ENCODE assay signal across 26 cellular contexts in the genomic region with DNA sequence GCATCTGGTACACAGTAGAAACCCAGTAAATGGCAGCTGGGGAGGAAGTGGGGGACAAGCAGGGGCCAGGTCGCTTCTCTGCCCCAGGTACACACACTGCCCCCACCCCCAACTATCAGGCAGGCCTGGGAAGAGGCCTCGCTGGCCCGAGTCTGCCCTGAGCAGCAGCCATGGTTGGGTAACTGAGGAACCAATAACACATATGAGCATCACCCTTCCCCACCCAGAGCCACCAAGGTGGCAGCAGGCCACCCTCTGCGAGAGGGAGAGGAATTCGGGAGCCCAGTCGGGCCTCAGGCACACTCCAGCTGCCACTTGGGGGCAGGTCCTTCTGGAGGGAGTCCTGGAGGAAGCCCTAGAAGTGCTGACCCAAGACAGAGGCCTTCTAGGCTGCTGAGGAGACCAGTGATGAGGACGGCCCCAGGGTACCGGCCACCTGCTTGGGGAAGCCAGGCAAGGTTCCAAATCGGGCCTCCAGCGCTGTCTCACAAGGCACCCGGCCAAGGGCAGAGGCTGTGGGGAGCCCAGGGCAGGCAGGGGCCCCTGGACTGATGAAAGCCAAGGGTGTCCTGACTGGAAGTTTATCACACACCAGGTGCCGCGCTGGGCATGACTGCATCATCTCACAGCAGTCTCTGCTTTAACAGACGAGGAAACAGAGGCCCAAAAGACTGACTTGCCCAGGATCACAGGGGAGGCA. TPM values are rescaled to one million over a fixed set of nuclear protein-coding genes. Genes with fewer than 3 reads are reported as not detected.
A peak's percentile ranks its signal among the peaks of the same experiment; 100 is the strongest.
DNase-seq lines count a peak whose midpoint lies in the region; ATAC-seq and TF ChIP-seq lines count a peak whose summit lies in the region.
"Had no signal": no experiment of that assay in that cellular context is flagged by ENCODE, and none has a peak within 500 bp of the region (broad histone marks: within the 10 kb centered on the region; RNA-seq: fewer than 3 reads in every experiment).

No MANE protein-coding gene starts in this region.

- H3K18ac ChIP-seq in H9 (ENCODE audit: insufficient read length, low read depth, low read length): no peak overlapping the region

- H4K91ac ChIP-seq in H9 (ENCODE audit: insufficient read length, low read depth, low read length): no peak overlapping the region

- no peak overlapping the region for H3K4ac ChIP-seq in H9 (ENCODE audit: low read depth, low read length)

- H3K36me3 Mint-ChIP-seq in H9 (ENCODE audit: insufficient read depth in 1 of 3, low read depth in 3 of 3): peaks cover 3 to 23% (median 11%) of the 10 kb centered on the region in 3 experiments; a peak in 5 of 7 replicates

- peaks cover 60 to 100% (median 93%) of the 10 kb centered on the region in 11 experiments for H4K20me1 ChIP-seq in BLaER1 treated with 17β-estradiol and CSF1 and Interleukin-3, amounts not matched to agents 10 nM and 100 nM
- H4K20me1 ChIP-seq in H9 (ENCODE audit: control insufficient read depth, insufficient read depth, insufficient read length): no peaks in the 10 kb centered on the region

- H3K4me1 ChIP-seq in BLaER1 treated with 17β-estradiol and CSF1 and Interleukin-3, amounts not matched to agents 10 nM and 100 nM: peaks cover 0 to 54% (median 46%) of the 10 kb centered on the region in 10 experiments; a peak in 16 of 20 replicates
- H3K4me1 ChIP-seq in psoas muscle (peaks cover 43% of the 10 kb centered on the region), H9 (ENCODE audit: insufficient read depth, low read length) (no peaks in the 10 kb centered on the region; the same call in 1 of the 2 replicates)
- H3K4me1 ChIP-seq: lower lobe of right lung had no signal

- no peaks in the 10 kb centered on the region for H3K9me3 ChIP-seq in BLaER1 treated with 17β-estradiol and CSF1 and Interleukin-3, amounts not matched to agents 10 nM and 100 nM (replicated peaks in 1 of 11)
- H3K9me3 ChIP-seq in psoas muscle (no peaks in the 10 kb centered on the region), H9 (ENCODE audit: control insufficient read depth, low read depth, low read length) (no peaks in the 10 kb centered on the region)
- H3K9me3 ChIP-seq: lower lobe of right lung, tibial artery had no signal

- H3K4me1 Mint-ChIP-seq in H9: peaks cover 0 to 32% of the 10 kb centered on the region in 2 experiments; a peak in 2 of 4 replicates

- H2BK15ac ChIP-seq in H9 (ENCODE audit: low read depth, low read length): no peak overlapping the region

- ATAC-seq in psoas muscle: peak in 3 of 4 donors; percentile 17 to 38 (median 34)
- ATAC-seq: activated CD8-positive, alpha-beta T cell treated with anti-CD3 and anti-CD28 coated beads for 36 hours; GM12878; lower lobe of right lung; naive thymus-derived CD8-positive, alpha-beta T cell; PC-3; stimulated activated naive CD8-positive, alpha-beta T cell treated with anti-CD3 and anti-CD28 coated beads, Interleukin-15, amount 100 ng/mL, for 72 hours had no signal

- no peak overlapping the region for H3K4me3 Mint-ChIP-seq in H9
- H3K4me3 Mint-ChIP-seq: activated CD8-positive, alpha-beta T cell treated with anti-CD3 and anti-CD28 coated beads for 36 hours; activated T-helper 1 cell treated with anti-CD3 and anti-CD28 coated beads, Interleukin-12 subunit alpha, Interleukin-12 subunit beta, Interleukin-2, Interleukin-4 antibody, amounts not matched to agents 30 ng/mL and 10 ng/mL and 1 ng/mL, durations not matched to agents 14 hours and 24 hours and 36 hours; brain; naive thymus-derived CD8-positive, alpha-beta T cell; stimulated activated naive CD8-positive, alpha-beta T cell treated with anti-CD3 and anti-CD28 coated beads, Interleukin-15, amount 100 ng/mL, for 72 hours had no signal

- no peak overlapping the region for H2BK5ac ChIP-seq in H9 (ENCODE audit: insufficient read length, low read length)

- no peaks in the 10 kb centered on the region for H3K9me3 Mint-ChIP-seq in H9
- H3K9me3 Mint-ChIP-seq: activated CD8-positive, alpha-beta T cell treated with anti-CD3 and anti-CD28 coated beads for 36 hours; activated T-helper 1 cell treated with anti-CD3 and anti-CD28 coated beads, Interleukin-12 subunit alpha, Interleukin-12 subunit beta, Interleukin-2, Interleukin-4 antibody, amounts not matched to agents 30 ng/mL and 10 ng/mL and 1 ng/mL, durations not matched to agents 14 hours and 24 hours and 36 hours; brain; naive thymus-derived CD8-positive, alpha-beta T cell; stimulated activated naive CD8-positive, alpha-beta T cell treated with anti-CD3 and anti-CD28 coated beads, Interleukin-15, amount 100 ng/mL, for 72 hours had no signal

- no peak overlapping the region for H2BK20ac ChIP-seq in H9 (ENCODE audit: low read depth, low read length, poor library complexity, severe bottlenecking)

- H2AK5ac ChIP-seq in H9 (ENCODE audit: insufficient read length, low read length): no peak overlapping the region

- H3K4me3 ChIP-seq in BLaER1 treated with 17β-estradiol and CSF1 and Interleukin-3, amounts not matched to agents 10 nM and 100 nM: no peak overlapping the region
- H3K4me3 ChIP-seq in psoas muscle: no peak overlapping the region
- H3K4me3 ChIP-seq: GM12878, lower lobe of right lung, tibial artery had no signal

- H3K36me3 ChIP-seq in BLaER1 treated with 17β-estradiol and CSF1 and Interleukin-3, amounts not matched to agents 10 nM and 100 nM: peaks cover 30 to 98% (median 77%) of the 10 kb centered on the region in 11 experiments
- peaks cover 4 to 97% of the 10 kb centered on the region in 2 donors for H3K36me3 ChIP-seq in psoas muscle (ENCODE audit: insufficient read depth in 1 of 2, low read depth in 1 of 2)

- peak; percentile 23 for TF ChIP-seq POLR2A in GM19193 (IDR thresholded peaks at IDR 0.05; ENCODE audit: extremely low read depth, insufficient read depth, insufficient read length)

- peak overlapping the region in 7 of 11 experiments; percentile 39 to 77 (median 72); a peak in 8 of 22 replicates for H3K4me2 ChIP-seq in BLaER1 treated with 17β-estradiol and CSF1 and Interleukin-3, amounts not matched to agents 10 nM and 100 nM
- no peak overlapping the region for H3K4me2 ChIP-seq in H9 (ENCODE audit: insufficient read depth, insufficient read length, low read length)

- no peak overlapping the region for H3K27ac ChIP-seq in BLaER1 treated with 17β-estradiol and CSF1 and Interleukin-3, amounts not matched to agents 10 nM and 100 nM
- H3K27ac ChIP-seq in angular gyrus (ENCODE audit: low read depth, low read length) (peak overlapping the region; percentile 77), psoas muscle (peak overlapping the region; percentile 54), H9 (ENCODE audit: insufficient read length, low read depth, low read length) (no peak overlapping the region)
- H3K27ac ChIP-seq: lower lobe of right lung, tibial artery had no signal

- no peak overlapping the region for H4K8ac ChIP-seq in H9 (replicated peaks; ENCODE audit: insufficient read length, low read depth, low read length)

- peak in 1 of 2 donors; percentile 65 for DNase-seq in psoas muscle
- no peak for DNase-seq in H9
- no peak for DNase-seq in stimulated activated CD8-positive, alpha-beta memory T cell treated with anti-CD3 and anti-CD28 coated beads, Interleukin-4, amount 100 ng/mL, for 48 hours
- no peak for DNase-seq in mesenteric fat pad (ENCODE audit: low spot score)
- DNase-seq: activated CD8-positive, alpha-beta memory T cell treated with anti-CD3 and anti-CD28 coated beads, Interleukin-2, amount 50 U/mL, for 48 hours; activated CD8-positive, alpha-beta T cell treated with anti-CD3 and anti-CD28 coated beads for 36 hours; activated naive CD4-positive, alpha-beta T cell treated with Interleukin-2 at 50 U/mL for 16 hours; foreskin melanocyte; kidney; lower lobe of right lung; MV-4-11; naive thymus-derived CD8-positive, alpha-beta T cell; NCI-H1436 treated with DMSO at 0.1 percent for 48 hours; PC-3; retina; SHP77; stimulated activated CD4-positive, alpha-beta T cell treated with anti-CD3 and anti-CD28 coated beads, Interleukin-2, amount 100 ng/mL, for 24 hours; stimulated activated naive CD8-positive, alpha-beta T cell treated with anti-CD3 and anti-CD28 coated beads, Interleukin-15, amount 100 ng/mL, for 72 hours; tibial artery had no signal

- H3K9ac ChIP-seq in BLaER1 treated with 17β-estradiol and CSF1 and Interleukin-3, amounts not matched to agents 10 nM and 100 nM: peak overlapping the region in 2 of 11 experiments; percentile 7 to 21; a peak in 2 of 22 replicates
- no peak overlapping the region for H3K9ac ChIP-seq in H9 (ENCODE audit: extremely low read depth, insufficient read length, low read length)

- H3K23me2 ChIP-seq in H9 (ENCODE audit: insufficient read length, low read depth, low read length, poor library complexity, severe bottlenecking): no peaks in the 10 kb centered on the region

- no peak overlapping the region for H4K5ac ChIP-seq in H9 (ENCODE audit: insufficient read length, low read depth, low read length)

- no peak overlapping the region for H3K27ac Mint-ChIP-seq in H9
- H3K27ac Mint-ChIP-seq: activated T-helper 1 cell treated with anti-CD3 and anti-CD28 coated beads, Interleukin-12 subunit alpha, Interleukin-12 subunit beta, Interleukin-2, Interleukin-4 antibody, amounts not matched to agents 30 ng/mL and 10 ng/mL and 1 ng/mL, durations not matched to agents 14 hours and 24 hours and 36 hours had no signal

- H3T11ph ChIP-seq in H9 (ENCODE audit: low read length): no peak overlapping the region

- TF ChIP-seq CTCF in psoas muscle (IDR thresholded peaks at IDR 0.05) (no peak), H9 (conservative IDR thresholded peaks at IDR 0.05) (no peak)

- H3K79me1 ChIP-seq in H9 (ENCODE audit: insufficient read depth, low read depth, low read length, poor library complexity, severe bottlenecking): no peaks in the 10 kb centered on the region

- intact Hi-C loops in psoas muscle (cut with DNase I): no loop called here

- no peaks in the 10 kb centered on the region for H3K27me3 ChIP-seq in BLaER1 treated with 17β-estradiol and CSF1 and Interleukin-3, amounts not matched to agents 10 nM and 100 nM
- H3K27me3 ChIP-seq in psoas muscle (ENCODE audit: insufficient read depth in 3 of 3, low read length in 2 of 3) (no peaks in the 10 kb centered on the region), H9 (ENCODE audit: insufficient read depth, low read length) (no peaks in the 10 kb centered on the region)
- H3K27me3 ChIP-seq: tibial artery had no signal

- H2BK120ac ChIP-seq in H9 (ENCODE audit: low read depth, low read length, poor library complexity, severe bottlenecking): no peak overlapping the region

- no peak overlapping the region for H3K14ac ChIP-seq in H9 (ENCODE audit: insufficient read depth, low read length)

- H3K56ac ChIP-seq in H9 (ENCODE audit: insufficient read length, low read depth, low read length): no peak overlapping the region

- WGBS in psoas muscle, 3 donors: 54 to 64% (median 57%) methylated on average over 14 of the region's 14 CpGs
- WGBS in H9 (ENCODE audit: extremely low coverage, insufficient read length, low lambda C conversion rate): no CpG with 5 or more reads among the region's 14 CpGs

- no peak overlapping the region for H2AFZ ChIP-seq in H9 (ENCODE audit: low read length)

- no peaks in the 10 kb centered on the region for H3K27me3 Mint-ChIP-seq in H9 (ENCODE audit: low read depth)
- H3K27me3 Mint-ChIP-seq: activated CD8-positive, alpha-beta T cell treated with anti-CD3 and anti-CD28 coated beads for 36 hours; brain; naive thymus-derived CD8-positive, alpha-beta T cell; stimulated activated naive CD8-positive, alpha-beta T cell treated with anti-CD3 and anti-CD28 coated beads, Interleukin-15, amount 100 ng/mL, for 72 hours had no signal

- H3K79me2 ChIP-seq in H9 (ENCODE audit: insufficient read depth, low read length): no peaks in the 10 kb centered on the region

- H3K23ac ChIP-seq in H9 (ENCODE audit: insufficient read length, low read depth, low read length): no peak overlapping the region

- H2BK12ac ChIP-seq in H9 (ENCODE audit: insufficient read length, low read depth, low read length): no peak overlapping the region

RNA-seq across cellular contexts. Expression of a gene that starts 14.0 kb away (rescaled TPM):
- total RNA-seq in psoas muscle (10 to 100 TPM in 1 of 4 donors, 1 to 10 TPM in 3; 5.9 to 11.2 (median 8.1) TPM), H9 (2021) (33.6 and 35.4 TPM in 2 replicates), mesenteric fat pad (9.8 TPM)
- polyA plus RNA-seq in psoas muscle: 10 to 100 TPM in 1 of 3 donors, 1 to 10 TPM in 2; 3.8 to 21.5 (median 9.7) TPM

RNA-seq across cellular contexts. Expression of a gene that starts 16.9 kb away (rescaled TPM):
- total RNA-seq in psoas muscle: 100 to 1,000 TPM; 124 to 182 (median 159) TPM
- 100 to 1,000 TPM; 103 to 123 (median 109) TPM for polyA plus RNA-seq in psoas muscle
- 62.3 and 62.8 TPM in 2 replicates for total RNA-seq in H9 (2021)
- 99.0 TPM for total RNA-seq in mesenteric fat pad

RNA-seq across cellular contexts. Expression of a gene that starts 26.3 kb away (rescaled TPM):
- total RNA-seq in psoas muscle: under 1 TPM; 0.13 to 0.54 (median 0.25) TPM
- polyA plus RNA-seq in psoas muscle: under 1 TPM in 2 of 3 donors, not detected in 1; 0.12 to 0.18 TPM
- 10.7 and 11.3 TPM in 2 replicates for total RNA-seq in H9 (2021)
- total RNA-seq in mesenteric fat pad: not detected
- total RNA-seq: activated T-helper 1 cell treated with anti-CD3 and anti-CD28 coated beads, Interleukin-12 subunit alpha, Interleukin-12 subunit beta, Interleukin-2, Interleukin-4 antibody, amounts not matched to agents 30 ng/mL and 10 ng/mL and 1 ng/mL, durations not matched to agents 14 hours and 24 hours and 36 hours; GM12878; mononuclear cell had no signal
- polyA plus RNA-seq: GM12878 had no signal

Comparison
In these comparisons a context has a peak if more than half of its experiments do, and no peak if none do; other contexts are left out.
1. H3K27ac ChIP-seq: peak in angular gyrus (single experiment) and psoas muscle (single experiment); none in BLaER1 treated with 17β-estradiol and CSF1 and Interleukin-3, amounts not matched to agents 10 nM and 100 nM (0 of 11) and H9 (single experiment).